Comparison of ENCODE assay signal across 22 cellular contexts in the genomic region with DNA sequence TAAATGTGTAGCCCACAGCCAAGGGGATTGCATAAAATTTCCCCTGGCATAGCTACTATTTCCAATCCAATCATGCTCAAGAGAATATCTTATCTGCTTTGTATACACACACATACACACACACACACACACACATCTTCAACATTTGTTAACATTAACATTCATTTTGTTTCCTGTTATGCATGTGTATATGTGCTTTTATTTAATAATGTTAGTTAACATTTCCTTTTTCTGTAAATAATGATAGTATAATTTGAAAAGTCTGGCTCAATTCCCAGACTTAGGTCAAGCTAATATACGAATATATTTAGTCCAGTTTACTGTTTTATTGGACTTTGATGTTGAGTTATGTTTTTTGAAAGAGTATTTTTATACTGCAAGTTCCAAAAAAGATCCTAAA. TPM values are rescaled to one million over a fixed set of nuclear protein-coding genes. Genes with fewer than 3 reads are reported as not detected.
A peak's percentile ranks its signal among the peaks of the same experiment; 100 is the strongest.
DNase-seq lines count a peak whose midpoint lies in the region; ATAC-seq, FAIRE-seq and TF ChIP-seq lines count a peak whose summit lies in the region.
"Had no signal": no experiment of that assay in that cellular context is flagged by ENCODE, and none has a peak within 500 bp of the region (broad histone marks: within the 10 kb centered on the region; RNA-seq: fewer than 3 reads in every experiment).

No MANE protein-coding gene starts in this region.

- dilution Hi-C loops in endothelial cell of umbilical vein (cut with MboI; ENCODE audit: extremely low pct_ligation_motif_present, low sequenced_read_pairs) = no loop called here

- intact Hi-C loops in endothelial cell of umbilical vein (cut with micrococcal nuclease) = no loop called here
- intact Hi-C loops in kidney (cut with DNase I) = no loop called here
- intact Hi-C loops in head of caudate nucleus (cut with DNase I) = no loop called here

- no peak for TF ChIP-seq POLR2A in endothelial cell of umbilical vein (IDR thresholded peaks at IDR 0.05; ENCODE audit: low read depth, low read length)

- H3K9me1 ChIP-seq in endothelial cell of umbilical vein (replicated peaks; ENCODE audit: control insufficient read depth, extremely low read depth, insufficient read depth, low read length) = no peaks in the 10 kb centered on the region

- H3K4me2 ChIP-seq in endothelial cell of umbilical vein (ENCODE audit: insufficient read depth, low read length) = no peak overlapping the region
- H3K4me2 ChIP-seq: BLaER1 treated with 17β-estradiol and CSF1 and Interleukin-3, amounts not matched to agents 10 nM and 100 nM; GM23338 had no signal

- CTCF ChIA-PET in endothelial cell of umbilical vein (lab: Charles Lee) = no interaction called here

- no peaks in the 10 kb centered on the region for H4K20me1 ChIP-seq in endothelial cell of umbilical vein (replicated peaks; ENCODE audit: control insufficient read depth, extremely low read depth, insufficient read depth, low read length)
- H4K20me1 ChIP-seq: BLaER1 treated with 17β-estradiol and CSF1 and Interleukin-3, amounts not matched to agents 10 nM and 100 nM had no signal

- no peaks in the 10 kb centered on the region for H3K36me3 ChIP-seq in endothelial cell of umbilical vein (ENCODE audit: control insufficient read depth in 2 of 2, extremely low read depth in 1 of 2, insufficient read depth in 2 of 2, low read length in 2 of 2)
- H3K36me3 ChIP-seq in kidney (ENCODE audit: control insufficient read depth in 1 of 2, insufficient read depth in 2 of 2, low read length in 2 of 2) = no peaks in the 10 kb centered on the region
- H3K36me3 ChIP-seq: BLaER1 treated with 17β-estradiol and CSF1 and Interleukin-3, amounts not matched to agents 10 nM and 100 nM had no signal

- DNase-seq in COR-L47 (lab: John Stamatoyannopoulos, UW) (peak; percentile 24), endothelial cell of umbilical vein (ENCODE audit: low read depth, low spot score) (peak; percentile 85), kidney (no peak), left lobe of liver (ENCODE audit: low spot score) (no peak), head of caudate nucleus (no peak), NCI-H2171 treated with DMSO at 0.1 percent for 48 hours (lab: John Stamatoyannopoulos, UW) (no peak)
- DNase-seq: CD8-positive, alpha-beta memory T cell; DND-41; Karpas-422; NCI-H1105; NCI-H1694; NCI-H2107; NCI-H226; NCI-H526; SHP77 had no signal

- POLR2A ChIA-PET in endothelial cell of umbilical vein (lab: Charles Lee) = no interaction called here

- H3K4me1 ChIP-seq in endothelial cell of umbilical vein (ENCODE audit: control insufficient read depth, extremely low read depth, insufficient read depth, low read length) (peaks cover 5% of the 10 kb centered on the region), kidney (ENCODE audit: control insufficient read depth in 1 of 2, insufficient read depth in 1 of 2, low read depth in 1 of 2, low read length in 2 of 2) (no peaks in the 10 kb centered on the region)
- H3K4me1 ChIP-seq: BLaER1 treated with 17β-estradiol and CSF1 and Interleukin-3, amounts not matched to agents 10 nM and 100 nM had no signal

- no peaks in the 10 kb centered on the region for H3K9me3 ChIP-seq in endothelial cell of umbilical vein (replicated peaks; ENCODE audit: control insufficient read depth, insufficient read depth, low read length)
- H3K9me3 ChIP-seq in kidney (ENCODE audit: control insufficient read depth in 1 of 2, low read length in 2 of 2) = no peaks in the 10 kb centered on the region
- H3K9me3 ChIP-seq: BLaER1 treated with 17β-estradiol and CSF1 and Interleukin-3, amounts not matched to agents 10 nM and 100 nM had no signal

- H3K9ac ChIP-seq in endothelial cell of umbilical vein (replicated peaks; ENCODE audit: extremely low read depth, insufficient read depth, low read length) = no peak overlapping the region
- no peak overlapping the region for H3K9ac ChIP-seq in kidney (ENCODE audit: low read length in 2 of 2)
- H3K9ac ChIP-seq: BLaER1 treated with 17β-estradiol and CSF1 and Interleukin-3, amounts not matched to agents 10 nM and 100 nM had no signal

- no peak overlapping the region for H3K27ac ChIP-seq in endothelial cell of umbilical vein (ENCODE audit: insufficient read depth, low read depth, low read length)
- H3K27ac ChIP-seq in kidney (ENCODE audit: low read depth in 2 of 2, low read length in 2 of 2) = no peak overlapping the region
- H3K27ac ChIP-seq: BLaER1 treated with 17β-estradiol and CSF1 and Interleukin-3, amounts not matched to agents 10 nM and 100 nM had no signal

- H2AFZ ChIP-seq in endothelial cell of umbilical vein (ENCODE audit: low read depth, low read length) = no peak overlapping the region

- no peaks in the 10 kb centered on the region for H3K79me2 ChIP-seq in endothelial cell of umbilical vein (ENCODE audit: control insufficient read depth, insufficient read depth, low read length)

- ATAC-seq in SK-N-SH treated with all-trans-retinoic acid at 6 μM for 48 hours (peak; percentile 60), left lobe of liver (no peak), GM21447 (IDR thresholded peaks at IDR 0.05; ENCODE audit: unreplicated experiment) (no peak)
- ATAC-seq: GM12878, GM23338 had no signal

- no peak for TF ChIP-seq CTCF in endothelial cell of umbilical vein (IDR thresholded peaks at IDR 0.05; ENCODE audit: extremely low read depth in 1 of 2, insufficient read depth in 1 of 2, low read depth in 1 of 2, low read length in 2 of 2)
- no peak for TF ChIP-seq CTCF in kidney (IDR thresholded peaks at IDR 0.05; ENCODE audit: borderline replicate concordance, extremely low read depth, insufficient read depth)

- H3K27me3 ChIP-seq in endothelial cell of umbilical vein (ENCODE audit: control insufficient read depth in 2 of 2, insufficient read depth in 2 of 2, low read length in 2 of 2) = no peaks in the 10 kb centered on the region
- H3K27me3 ChIP-seq: BLaER1 treated with 17β-estradiol and CSF1 and Interleukin-3, amounts not matched to agents 10 nM and 100 nM had no signal

- H3K4me3 ChIP-seq in endothelial cell of umbilical vein (replicated peaks in 1 of 3; ENCODE audit: insufficient read depth in 1 of 3, low read depth in 1 of 3, low read length in 3 of 3) (no peak overlapping the region), kidney (ENCODE audit: low read length in 2 of 2) (no peak overlapping the region)
- H3K4me3 ChIP-seq: BLaER1 treated with 17β-estradiol and CSF1 and Interleukin-3, amounts not matched to agents 10 nM and 100 nM; GM12878; GM23338 had no signal

- no peak for FAIRE-seq in endothelial cell of umbilical vein (lab: Jason Lieb, UNC)
- peak; percentile 82 for FAIRE-seq in kidney (lab: Jason Lieb, UNC)
- FAIRE-seq: G401.6, GM12878 had no signal

- no TSS peak for BruUV-seq in endothelial cell of umbilical vein (replicated peaks; lab: Mats Ljungman, UMichigan)

TF ChIP-seq in SK-N-SH treated with all-trans-retinoic acid at 6 μM for 48 hours, 23 proteins besides CTCF, POLR2A, EP300 and RAD21 (continues in another document):
- TF ChIP-seq PPARA (CRISPR knock-in tag; IDR thresholded peaks at IDR 0.05; ENCODE audit: borderline replicate concordance) (no peak), ZC3H10 (CRISPR knock-in tag; IDR thresholded peaks at IDR 0.05) (peak; percentile 91), ZNF8 (CRISPR knock-in tag; IDR thresholded peaks at IDR 0.05) (peak; percentile 58; the same call in 1 of the 2 replicates), ESRRG (CRISPR knock-in tag; IDR thresholded peaks at IDR 0.05) (0 out of 2 replicates have a peak, but pooled peaks have one; percentile 61), TOX (CRISPR knock-in tag; IDR thresholded peaks at IDR 0.05; ENCODE audit: borderline replicate concordance) (peak; percentile 97)

TF ChIP-seq in endothelial cell of umbilical vein, 7 proteins besides CTCF, POLR2A, EP300 and RAD21:
- TF ChIP-seq MYC (IDR thresholded peaks at IDR 0.05; ENCODE audit: low read depth, low read length) = no peak
- no peak for TF ChIP-seq JUN (IDR thresholded peaks at IDR 0.05; ENCODE audit: borderline replicate concordance, insufficient read depth, insufficient read length, low read depth)
- no peak for TF ChIP-seq GATA2 (IDR thresholded peaks at IDR 0.05; ENCODE audit: insufficient read depth, insufficient read length, low read depth, low read length)
- TF ChIP-seq, protein P1, sequence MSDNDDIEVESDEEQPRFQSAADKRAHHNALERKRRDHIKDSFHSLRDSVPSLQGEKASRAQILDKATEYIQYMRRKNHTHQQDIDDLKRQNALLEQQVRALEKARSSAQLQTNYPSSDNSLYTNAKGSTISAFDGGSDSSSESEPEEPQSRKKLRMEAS (IDR thresholded peaks at IDR 0.05; ENCODE audit: insufficient read depth, insufficient read length) = no peak
- no peak for TF ChIP-seq FOS (IDR thresholded peaks at IDR 0.05; ENCODE audit: borderline replicate concordance, insufficient read depth, low read length)
- TF ChIP-seq POLR2AphosphoS5 (IDR thresholded peaks at IDR 0.05; ENCODE audit: insufficient read depth, low read depth, low read length) = no peak

RNA-seq across cellular contexts. Expression of a gene that starts 2.9 kb away (rescaled TPM):
- total RNA-seq in endothelial cell of umbilical vein (not detected in 2 replicates), kidney (not detected), left lobe of liver (not detected)
- polyA plus RNA-seq in endothelial cell of umbilical vein (not detected in 2 replicates), kidney (ENCODE audit: insufficient read depth, low read depth, low replicate concordance) (not detected)
- polyA plus RNA-seq in endothelial cell of umbilical vein (2011; cell fraction: cytosol; rRNA removed) = not detected in 2 replicates
- polyA plus RNA-seq in endothelial cell of umbilical vein (2011; cell fraction: nucleus; rRNA removed) = not detected in 2 replicates
- polyA plus RNA-seq in endothelial cell of umbilical vein (2012) = not detected in 2 replicates
- not detected in 2 replicates for polyA minus RNA-seq in endothelial cell of umbilical vein
- polyA minus RNA-seq in endothelial cell of umbilical vein (2011; cell fraction: cytosol; rRNA and poly(A)+ RNA removed) = not detected
- not detected in 2 replicates for polyA minus RNA-seq in endothelial cell of umbilical vein (2011; cell fraction: nucleus; rRNA and poly(A)+ RNA removed)
- total RNA-seq: A172; CD8-positive, alpha-beta memory T cell; GM12878; GM23338 had no signal
- polyA plus RNA-seq: CD8-positive, alpha-beta memory T cell; GM12878; GM23338 had no signal

Comparison
In these comparisons a context has a peak if more than half of its experiments do, and no peak if none do; other contexts are left out.
1. DNase-seq: peak in COR-L47 (single experiment) and endothelial cell of umbilical vein (single experiment); none in kidney (single experiment), left lobe of liver (single experiment), head of caudate nucleus (0 of 42) and NCI-H2171 treated with DMSO at 0.1 percent for 48 hours (single experiment).